In genomic region chr1:167401260-167401873, GRCh38 we compare ENCODE assay signal across 8 cellular contexts.
A peak's percentile ranks its signal among the peaks of the same experiment; 100 is the strongest.
DNase-seq lines count a peak whose midpoint lies in the region; ATAC-seq and TF ChIP-seq lines count a peak whose summit lies in the region.

No MANE protein-coding gene starts in this region.

- no peaks in the 10 kb centered on the region for H3K9me3 ChIP-seq in hepatocyte (ENCODE audit: low read depth)

- 60% methylated on average over 8 of the region's 8 CpGs for WGBS in hepatocyte (ENCODE audit: low lambda C conversion rate, missing lambda C conversion rate)

- TF ChIP-seq RAD21 in Ishikawa (IDR thresholded peaks at IDR 0.05; ENCODE audit: low read depth): peak; percentile 70

- no peaks in the 10 kb centered on the region for H3K79me2 ChIP-seq in hepatocyte

- H3K27me3 ChIP-seq in hepatocyte: no peaks in the 10 kb centered on the region

- H4K20me1 ChIP-seq in hepatocyte (ENCODE audit: insufficient read depth, poor library complexity, severe bottlenecking): no peaks in the 10 kb centered on the region

- no peak overlapping the region for H3K27ac Mint-ChIP-seq in activated naive CD4-positive, alpha-beta T cell treated with anti-CD3 and anti-CD28 coated beads, Interleukin-2, amount 50 U/mL, for 72 hours

- DNase-seq in activated CD4-positive, CD25-positive, alpha-beta regulatory T cell (lab: John Stamatoyannopoulos, UW): peak; percentile 8 to 20 (median 14)
- no peak for DNase-seq in activated CD4-positive, CD25-positive, alpha-beta regulatory T cell treated with anti-CD3 and anti-CD28 coated beads, Interleukin-2, amount 50 U/mL, for 72 hours
- DNase-seq in SHP77 (lab: John Stamatoyannopoulos, UW): peak; percentile 69 to 72
- peak in 1 of 2 donors; percentile 19 for DNase-seq in activated naive CD4-positive, alpha-beta T cell treated with anti-CD3 and anti-CD28 coated beads, Interleukin-2, amount 50 U/mL, for 72 hours (ENCODE audit: low spot score in 2 of 2)
- peak; percentile 71 for DNase-seq in hepatocyte (ENCODE audit: low spot score)
- peak; percentile 60 for DNase-seq in stimulated activated CD4-positive, alpha-beta T cell treated with anti-CD3 and anti-CD28 coated beads, Interleukin-15, amount 100 ng/mL, for 24 hours

- H3K9me3 Mint-ChIP-seq in activated naive CD4-positive, alpha-beta T cell treated with anti-CD3 and anti-CD28 coated beads, Interleukin-2, amount 50 U/mL, for 72 hours: no peaks in the 10 kb centered on the region

- H3K4me1 ChIP-seq in hepatocyte (ENCODE audit: insufficient read depth): no peaks in the 10 kb centered on the region

- TF ChIP-seq EP300 in Ishikawa (IDR thresholded peaks at IDR 0.05; ENCODE audit: borderline replicate concordance): no peak

- H3K9me2 ChIP-seq in hepatocyte (replicated peaks; ENCODE audit: insufficient read depth): no peaks in the 10 kb centered on the region

- peak; percentile 66 for TF ChIP-seq CTCF in hepatocyte (IDR thresholded peaks at IDR 0.05; ENCODE audit: poor library complexity)

- ATAC-seq in activated naive CD4-positive, alpha-beta T cell treated with anti-CD3 and anti-CD28 coated beads, Interleukin-2, amount 50 U/mL, for 72 hours: peak; percentile 62 to 85
- no peak for ATAC-seq in GM21360 (IDR thresholded peaks at IDR 0.05; ENCODE audit: unreplicated experiment)

- H3K4me3 ChIP-seq in hepatocyte: no peak overlapping the region

- H2AFZ ChIP-seq in hepatocyte: no peak overlapping the region

- no peak overlapping the region for H3K4me2 ChIP-seq in hepatocyte

- no peak overlapping the region for H3K27ac ChIP-seq in hepatocyte

- peaks cover 0 to 6% of the 10 kb centered on the region in 2 donors for H3K36me3 Mint-ChIP-seq in activated naive CD4-positive, alpha-beta T cell treated with anti-CD3 and anti-CD28 coated beads, Interleukin-2, amount 50 U/mL, for 72 hours

- H3K36me3 ChIP-seq in hepatocyte (replicated peaks; ENCODE audit: insufficient read depth, low read depth): no peaks in the 10 kb centered on the region

TF ChIP-seq in Ishikawa, 13 proteins besides CTCF, POLR2A, EP300 and RAD21:
- TF ChIP-seq YY1 (IDR thresholded peaks at IDR 0.05; ENCODE audit: low read depth) (no peak), TCF12 (IDR thresholded peaks at IDR 0.05; ENCODE audit: low read depth) (no peak), FOXM1 (IDR thresholded peaks at IDR 0.05; ENCODE audit: borderline replicate concordance, low read depth) (no peak), TEAD4 (IDR thresholded peaks at IDR 0.05) (no peak), NFIC (IDR thresholded peaks at IDR 0.05) (no peak), USF1 (IDR thresholded peaks at IDR 0.05) (no peak), ZBTB7A (IDR thresholded peaks at IDR 0.05; ENCODE audit: low read depth) (no peak), TAF1 (IDR thresholded peaks at IDR 0.05; ENCODE audit: low read depth) (no peak), CREB1 (IDR thresholded peaks at IDR 0.05; ENCODE audit: low read depth) (no peak), CEBPB (IDR thresholded peaks at IDR 0.05) (no peak), EGR1 (IDR thresholded peaks at IDR 0.05) (no peak), MAX (IDR thresholded peaks at IDR 0.05) (no peak)
- TF ChIP-seq, protein P1, sequence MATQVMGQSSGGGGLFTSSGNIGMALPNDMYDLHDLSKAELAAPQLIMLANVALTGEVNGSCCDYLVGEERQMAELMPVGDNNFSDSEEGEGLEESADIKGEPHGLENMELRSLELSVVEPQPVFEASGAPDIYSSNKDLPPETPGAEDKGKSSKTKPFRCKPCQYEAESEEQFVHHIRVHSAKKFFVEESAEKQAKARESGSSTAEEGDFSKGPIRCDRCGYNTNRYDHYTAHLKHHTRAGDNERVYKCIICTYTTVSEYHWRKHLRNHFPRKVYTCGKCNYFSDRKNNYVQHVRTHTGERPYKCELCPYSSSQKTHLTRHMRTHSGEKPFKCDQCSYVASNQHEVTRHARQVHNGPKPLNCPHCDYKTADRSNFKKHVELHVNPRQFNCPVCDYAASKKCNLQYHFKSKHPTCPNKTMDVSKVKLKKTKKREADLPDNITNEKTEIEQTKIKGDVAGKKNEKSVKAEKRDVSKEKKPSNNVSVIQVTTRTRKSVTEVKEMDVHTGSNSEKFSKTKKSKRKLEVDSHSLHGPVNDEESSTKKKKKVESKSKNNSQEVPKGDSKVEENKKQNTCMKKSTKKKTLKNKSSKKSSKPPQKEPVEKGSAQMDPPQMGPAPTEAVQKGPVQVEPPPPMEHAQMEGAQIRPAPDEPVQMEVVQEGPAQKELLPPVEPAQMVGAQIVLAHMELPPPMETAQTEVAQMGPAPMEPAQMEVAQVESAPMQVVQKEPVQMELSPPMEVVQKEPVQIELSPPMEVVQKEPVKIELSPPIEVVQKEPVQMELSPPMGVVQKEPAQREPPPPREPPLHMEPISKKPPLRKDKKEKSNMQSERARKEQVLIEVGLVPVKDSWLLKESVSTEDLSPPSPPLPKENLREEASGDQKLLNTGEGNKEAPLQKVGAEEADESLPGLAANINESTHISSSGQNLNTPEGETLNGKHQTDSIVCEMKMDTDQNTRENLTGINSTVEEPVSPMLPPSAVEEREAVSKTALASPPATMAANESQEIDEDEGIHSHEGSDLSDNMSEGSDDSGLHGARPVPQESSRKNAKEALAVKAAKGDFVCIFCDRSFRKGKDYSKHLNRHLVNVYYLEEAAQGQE (IDR thresholded peaks at IDR 0.05; ENCODE audit: low read depth): no peak
